In the genomic region with DNA sequence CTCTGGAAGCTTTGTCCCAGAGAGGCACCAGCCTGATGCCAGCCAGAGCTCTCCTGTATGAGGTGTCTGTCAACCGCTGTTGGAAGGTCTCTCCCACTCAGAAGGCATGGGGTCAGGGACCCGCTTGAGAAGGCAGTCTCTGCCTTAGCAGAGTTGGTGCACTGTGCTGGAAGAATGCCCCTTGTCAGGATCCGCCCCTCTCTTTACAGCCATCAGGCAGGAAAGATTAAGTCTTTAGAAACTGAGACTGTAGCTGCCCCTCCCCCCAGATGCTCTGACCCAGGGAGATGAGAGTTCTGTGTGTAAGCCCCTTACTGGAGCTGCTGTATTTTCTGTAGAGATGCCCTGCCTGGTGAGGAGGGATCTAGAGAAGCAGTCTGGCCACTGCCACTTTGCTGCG, we compare ENCODE assay signal across 2 cellular contexts.
TF ChIP-seq lines count a peak whose summit lies in the region.

No MANE protein-coding gene starts in this region.

TF ChIP-seq in GM23338, 12 proteins besides CTCF, POLR2A, EP300 and RAD21:
- TF ChIP-seq, protein P1, sequence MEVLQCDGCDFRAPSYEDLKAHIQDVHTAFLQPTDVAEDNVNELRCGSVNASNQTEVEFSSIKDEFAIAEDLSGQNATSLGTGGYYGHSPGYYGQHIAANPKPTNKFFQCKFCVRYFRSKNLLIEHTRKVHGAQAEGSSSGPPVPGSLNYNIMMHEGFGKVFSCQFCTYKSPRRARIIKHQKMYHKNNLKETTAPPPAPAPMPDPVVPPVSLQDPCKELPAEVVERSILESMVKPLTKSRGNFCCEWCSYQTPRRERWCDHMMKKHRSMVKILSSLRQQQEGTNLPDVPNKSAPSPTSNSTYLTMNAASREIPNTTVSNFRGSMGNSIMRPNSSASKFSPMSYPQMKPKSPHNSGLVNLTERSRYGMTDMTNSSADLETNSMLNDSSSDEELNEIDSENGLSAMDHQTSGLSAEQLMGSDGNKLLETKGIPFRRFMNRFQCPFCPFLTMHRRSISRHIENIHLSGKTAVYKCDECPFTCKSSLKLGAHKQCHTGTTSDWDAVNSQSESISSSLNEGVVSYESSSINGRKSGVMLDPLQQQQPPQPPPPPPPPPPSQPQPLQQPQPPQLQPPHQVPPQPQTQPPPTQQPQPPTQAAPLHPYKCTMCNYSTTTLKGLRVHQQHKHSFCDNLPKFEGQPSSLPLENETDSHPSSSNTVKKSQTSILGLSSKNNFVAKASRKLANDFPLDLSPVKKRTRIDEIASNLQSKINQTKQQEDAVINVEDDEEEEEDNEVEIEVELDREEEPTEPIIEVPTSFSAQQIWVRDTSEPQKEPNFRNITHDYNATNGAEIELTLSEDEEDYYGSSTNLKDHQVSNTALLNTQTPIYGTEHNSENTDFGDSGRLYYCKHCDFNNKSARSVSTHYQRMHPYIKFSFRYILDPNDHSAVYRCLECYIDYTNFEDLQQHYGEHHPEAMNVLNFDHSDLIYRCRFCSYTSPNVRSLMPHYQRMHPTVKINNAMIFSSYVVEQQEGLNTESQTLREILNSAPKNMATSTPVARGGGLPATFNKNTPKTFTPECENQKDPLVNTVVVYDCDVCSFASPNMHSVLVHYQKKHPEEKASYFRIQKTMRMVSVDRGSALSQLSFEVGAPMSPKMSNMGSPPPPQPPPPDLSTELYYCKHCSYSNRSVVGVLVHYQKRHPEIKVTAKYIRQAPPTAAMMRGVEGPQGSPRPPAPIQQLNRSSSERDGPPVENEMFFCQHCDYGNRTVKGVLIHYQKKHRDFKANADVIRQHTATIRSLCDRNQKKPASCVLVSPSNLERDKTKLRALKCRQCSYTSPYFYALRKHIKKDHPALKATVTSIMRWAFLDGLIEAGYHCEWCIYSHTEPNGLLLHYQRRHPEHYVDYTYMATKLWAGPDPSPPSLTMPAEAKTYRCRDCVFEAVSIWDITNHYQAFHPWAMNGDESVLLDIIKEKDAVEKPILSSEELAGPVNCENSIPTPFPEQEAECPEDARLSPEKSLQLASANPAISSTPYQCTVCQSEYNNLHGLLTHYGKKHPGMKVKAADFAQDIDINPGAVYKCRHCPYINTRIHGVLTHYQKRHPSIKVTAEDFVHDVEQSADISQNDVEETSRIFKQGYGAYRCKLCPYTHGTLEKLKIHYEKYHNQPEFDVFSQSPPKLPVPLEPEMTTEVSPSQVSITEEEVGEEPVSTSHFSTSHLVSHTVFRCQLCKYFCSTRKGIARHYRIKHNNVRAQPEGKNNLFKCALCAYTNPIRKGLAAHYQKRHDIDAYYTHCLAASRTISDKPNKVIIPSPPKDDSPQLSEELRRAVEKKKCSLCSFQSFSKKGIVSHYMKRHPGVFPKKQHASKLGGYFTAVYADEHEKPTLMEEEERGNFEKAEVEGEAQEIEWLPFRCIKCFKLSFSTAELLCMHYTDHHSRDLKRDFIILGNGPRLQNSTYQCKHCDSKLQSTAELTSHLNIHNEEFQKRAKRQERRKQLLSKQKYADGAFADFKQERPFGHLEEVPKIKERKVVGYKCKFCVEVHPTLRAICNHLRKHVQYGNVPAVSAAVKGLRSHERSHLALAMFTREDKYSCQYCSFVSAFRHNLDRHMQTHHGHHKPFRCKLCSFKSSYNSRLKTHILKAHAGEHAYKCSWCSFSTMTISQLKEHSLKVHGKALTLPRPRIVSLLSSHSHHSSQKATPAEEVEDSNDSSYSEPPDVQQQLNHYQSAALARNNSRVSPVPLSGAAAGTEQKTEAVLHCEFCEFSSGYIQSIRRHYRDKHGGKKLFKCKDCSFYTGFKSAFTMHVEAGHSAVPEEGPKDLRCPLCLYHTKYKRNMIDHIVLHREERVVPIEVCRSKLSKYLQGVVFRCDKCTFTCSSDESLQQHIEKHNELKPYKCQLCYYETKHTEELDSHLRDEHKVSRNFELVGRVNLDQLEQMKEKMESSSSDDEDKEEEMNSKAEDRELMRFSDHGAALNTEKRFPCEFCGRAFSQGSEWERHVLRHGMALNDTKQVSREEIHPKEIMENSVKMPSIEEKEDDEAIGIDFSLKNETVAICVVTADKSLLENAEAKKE (CRISPR knock-in tag; IDR thresholded peaks at IDR 0.05) = no peak
- TF ChIP-seq STAT1 (IDR thresholded peaks at IDR 0.05; ENCODE audit: unreplicated experiment) = no peak
- no peak for TF ChIP-seq JUNB (IDR thresholded peaks at IDR 0.05; ENCODE audit: unreplicated experiment)
- no peak for TF ChIP-seq EZH2phosphoT487 (IDR thresholded peaks at IDR 0.05; ENCODE audit: unreplicated experiment)
- TF ChIP-seq NANOG (IDR thresholded peaks at IDR 0.05; ENCODE audit: borderline replicate concordance) = no peak
- no peak for TF ChIP-seq ZNF331 (CRISPR knock-in tag; IDR thresholded peaks at IDR 0.05; ENCODE audit: low read depth)

TF ChIP-seq in WTC11, 78 proteins besides CTCF, POLR2A, EP300 and RAD21 (continued from another document):
- no peak for TF ChIP-seq ARID4B (CRISPR knock-in tag; IDR thresholded peaks at IDR 0.05; ENCODE audit: borderline replicate concordance)
- TF ChIP-seq, protein P2, sequence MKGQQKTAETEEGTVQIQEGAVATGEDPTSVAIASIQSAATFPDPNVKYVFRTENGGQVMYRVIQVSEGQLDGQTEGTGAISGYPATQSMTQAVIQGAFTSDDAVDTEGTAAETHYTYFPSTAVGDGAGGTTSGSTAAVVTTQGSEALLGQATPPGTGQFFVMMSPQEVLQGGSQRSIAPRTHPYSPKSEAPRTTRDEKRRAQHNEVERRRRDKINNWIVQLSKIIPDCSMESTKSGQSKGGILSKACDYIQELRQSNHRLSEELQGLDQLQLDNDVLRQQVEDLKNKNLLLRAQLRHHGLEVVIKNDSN (CRISPR knock-in tag; IDR thresholded peaks at IDR 0.05) = no peak
- TF ChIP-seq ETV6 (CRISPR knock-in tag; IDR thresholded peaks at IDR 0.05) = no peak
